Comparison of ENCODE assay signal across 8 cellular contexts in genomic region chr17:67376892-67377726, GRCh38. TPM values are rescaled to one million over a fixed set of nuclear protein-coding genes. Genes with fewer than 3 reads are reported as not detected.
DNase-seq lines count a peak whose midpoint lies in the region; ATAC-seq and TF ChIP-seq lines count a peak whose summit lies in the region.

PITPNC1 (plus strand) TSS chr17:67377281.

- peak within 1 kb of the TSS; percentile 92 for H3K4me3 Mint-ChIP-seq in activated CD4-positive, alpha-beta T cell treated with anti-CD3 and anti-CD28 coated beads, Interleukin-2, amount 10 ng/mL, durations not matched to agents 24 days and 14 days

- peaks cover 8% of the 10 kb centered on the region for H3K36me3 Mint-ChIP-seq in activated CD4-positive, alpha-beta T cell treated with anti-CD3 and anti-CD28 coated beads, Interleukin-2, amount 10 ng/mL, durations not matched to agents 24 days and 14 days (ENCODE audit: low read depth)

- DNase-seq in AG20443 (ENCODE audit: low spot score) (peak; percentile 92), NCI-H526 treated with DMSO at 0.1 percent for 48 hours (lab: John Stamatoyannopoulos, UW) (peak; percentile 82), colonic mucosa (peak; percentile 89), left kidney (ENCODE audit: low read depth, low spot score) (peak; percentile 96)
- peak; percentile 96 for DNase-seq in activated CD4-positive, alpha-beta T cell treated with anti-CD3 and anti-CD28 coated beads, Interleukin-2, amount 10 ng/mL, durations not matched to agents 24 days and 14 days
- DNase-seq in stimulated activated CD4-positive, alpha-beta T cell treated with anti-CD3 and anti-CD28 coated beads, Interleukin-2, amount 100 ng/mL, for 24 hours, result peak; percentile 87 to 89

- no peaks in the 10 kb centered on the region for H3K36me3 ChIP-seq in colonic mucosa

- no peaks in the 10 kb centered on the region for H3K4me1 ChIP-seq in colonic mucosa

- peaks cover 27% of the 10 kb centered on the region for H3K4me1 Mint-ChIP-seq in activated CD4-positive, alpha-beta T cell treated with anti-CD3 and anti-CD28 coated beads, Interleukin-2, amount 10 ng/mL, durations not matched to agents 24 days and 14 days

- no peaks in the 10 kb centered on the region for H3K27me3 Mint-ChIP-seq in activated CD4-positive, alpha-beta T cell treated with anti-CD3 and anti-CD28 coated beads, Interleukin-2, amount 10 ng/mL, durations not matched to agents 24 days and 14 days

- TF ChIP-seq CTCF in colonic mucosa (IDR thresholded peaks at IDR 0.05), result no peak

- peak within 1 kb of the TSS; percentile 82 for H3K4me3 ChIP-seq in colonic mucosa

- no peaks in the 10 kb centered on the region for H3K9me3 ChIP-seq in colonic mucosa

- intact Hi-C loops in activated CD4-positive, alpha-beta T cell treated with anti-CD3 and anti-CD28 coated beads, Interleukin-2, amount 10 ng/mL, durations not matched to agents 24 days and 14 days (cut with micrococcal nuclease), result loop anchor here (1.0 to 5.0 kb wide), 4 partner anchors 11 to 98 kb away; partner anchors contain the start of gene PSMD12
- intact Hi-C loops in colonic mucosa (cut with DNase I), result loop anchor here (10.0 kb wide), 1 partner anchor 228 kb away; no protein-coding TSS in a partner anchor

- peak within 1 kb of the TSS; percentile 92 for H3K27ac ChIP-seq in colonic mucosa

- ATAC-seq in GM19035 (IDR thresholded peaks at IDR 0.05; ENCODE audit: unreplicated experiment) (peak; percentile 65), HG03354 (IDR thresholded peaks at IDR 0.05; ENCODE audit: poor library complexity, severe bottlenecking, unreplicated experiment) (peak; percentile 75)

- no peaks in the 10 kb centered on the region for H3K27me3 ChIP-seq in colonic mucosa

- no peaks in the 10 kb centered on the region for H3K9me3 Mint-ChIP-seq in activated CD4-positive, alpha-beta T cell treated with anti-CD3 and anti-CD28 coated beads, Interleukin-2, amount 10 ng/mL, durations not matched to agents 24 days and 14 days

- peak within 1 kb of the TSS; percentile 87 to 90 for H3K9ac ChIP-seq in colonic mucosa (ENCODE audit: low read depth in 2 of 2, low read length in 2 of 2)

- H3K27ac Mint-ChIP-seq in activated CD4-positive, alpha-beta T cell treated with anti-CD3 and anti-CD28 coated beads, Interleukin-2, amount 10 ng/mL, durations not matched to agents 24 days and 14 days, result peak within 1 kb of the TSS; percentile 93

RNA-seq across cellular contexts. Expression of gene PITPNC1, which starts in this region (rescaled TPM):
- total RNA-seq in activated CD4-positive, alpha-beta T cell treated with anti-CD3 and anti-CD28 coated beads, Interleukin-2, amount 10 ng/mL, durations not matched to agents 24 days and 14 days, result 18.7 and 22.3 TPM in 2 replicates
- 10 to 100 TPM; 10.8 to 20.4 TPM for total RNA-seq in colonic mucosa

Comparison
In these comparisons a context has a peak if more than half of its experiments do, and no peak if none do; other contexts are left out.
1. Peak in every context shown above with its lines: DNase-seq, ATAC-seq, H3K4me3 ChIP-seq and H3K27ac ChIP-seq.